In the genomic region with DNA sequence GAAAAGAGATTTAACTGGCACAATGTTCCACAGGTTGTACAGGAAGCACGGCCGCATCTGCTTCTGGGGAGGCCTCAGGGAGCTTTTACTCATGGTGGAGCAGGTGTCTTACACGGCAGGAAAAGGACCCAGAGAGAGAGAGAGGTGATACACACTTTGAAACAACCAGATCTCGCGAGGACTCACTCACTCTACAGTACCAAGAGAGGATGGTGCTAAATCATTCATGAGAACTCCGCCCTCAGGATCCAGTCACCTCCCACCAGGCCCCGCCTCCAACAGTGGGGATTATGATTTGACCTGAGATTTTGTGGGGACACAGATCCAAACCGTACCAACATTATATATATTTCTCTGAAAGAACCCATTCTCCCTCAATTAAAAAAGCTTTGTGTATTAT, we compare ENCODE assay signal across 2 cellular contexts.
TF ChIP-seq lines count a peak whose summit lies in the region.

No MANE protein-coding gene starts in this region.

TF ChIP-seq in SK-N-SH, 30 proteins besides CTCF, POLR2A, EP300 and RAD21 (continued from another document):
- TF ChIP-seq, protein P1, sequence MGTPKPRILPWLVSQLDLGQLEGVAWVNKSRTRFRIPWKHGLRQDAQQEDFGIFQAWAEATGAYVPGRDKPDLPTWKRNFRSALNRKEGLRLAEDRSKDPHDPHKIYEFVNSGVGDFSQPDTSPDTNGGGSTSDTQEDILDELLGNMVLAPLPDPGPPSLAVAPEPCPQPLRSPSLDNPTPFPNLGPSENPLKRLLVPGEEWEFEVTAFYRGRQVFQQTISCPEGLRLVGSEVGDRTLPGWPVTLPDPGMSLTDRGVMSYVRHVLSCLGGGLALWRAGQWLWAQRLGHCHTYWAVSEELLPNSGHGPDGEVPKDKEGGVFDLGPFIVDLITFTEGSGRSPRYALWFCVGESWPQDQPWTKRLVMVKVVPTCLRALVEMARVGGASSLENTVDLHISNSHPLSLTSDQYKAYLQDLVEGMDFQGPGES (IDR thresholded peaks at IDR 0.05; ENCODE audit: low read depth, low read length) = no peak
- TF ChIP-seq REST (IDR thresholded peaks at IDR 0.05; ENCODE audit: low read depth, low read length) (no peak), NRF1 (IDR thresholded peaks at IDR 0.05; ENCODE audit: low read depth, low read length) (no peak), TCF12 (IDR thresholded peaks at IDR 0.05) (no peak), NFIC (IDR thresholded peaks at IDR 0.05; ENCODE audit: borderline replicate concordance) (no peak), FOXM1 (IDR thresholded peaks at IDR 0.05; ENCODE audit: low read depth) (no peak), POLR2AphosphoS5 (IDR thresholded peaks at IDR 0.05; ENCODE audit: low read depth, low read length) (no peak), USF1 (IDR thresholded peaks at IDR 0.05; ENCODE audit: borderline replicate concordance, low read depth) (no peak), SIN3A (IDR thresholded peaks at IDR 0.05; ENCODE audit: borderline replicate concordance, low read depth, low read length) (no peak)

TF ChIP-seq in SK-N-SH treated with all-trans-retinoic acid at 6 μM for 48 hours, 23 proteins besides CTCF, POLR2A, EP300 and RAD21 (continued from another document):
- TF ChIP-seq, protein P2, sequence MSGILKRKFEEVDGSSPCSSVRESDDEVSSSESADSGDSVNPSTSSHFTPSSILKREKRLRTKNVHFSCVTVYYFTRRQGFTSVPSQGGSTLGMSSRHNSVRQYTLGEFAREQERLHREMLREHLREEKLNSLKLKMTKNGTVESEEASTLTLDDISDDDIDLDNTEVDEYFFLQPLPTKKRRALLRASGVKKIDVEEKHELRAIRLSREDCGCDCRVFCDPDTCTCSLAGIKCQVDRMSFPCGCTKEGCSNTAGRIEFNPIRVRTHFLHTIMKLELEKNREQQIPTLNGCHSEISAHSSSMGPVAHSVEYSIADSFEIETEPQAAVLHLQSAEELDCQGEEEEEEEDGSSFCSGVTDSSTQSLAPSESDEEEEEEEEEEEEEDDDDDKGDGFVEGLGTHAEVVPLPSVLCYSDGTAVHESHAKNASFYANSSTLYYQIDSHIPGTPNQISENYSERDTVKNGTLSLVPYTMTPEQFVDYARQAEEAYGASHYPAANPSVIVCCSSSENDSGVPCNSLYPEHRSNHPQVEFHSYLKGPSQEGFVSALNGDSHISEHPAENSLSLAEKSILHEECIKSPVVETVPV (CRISPR knock-in tag; IDR thresholded peaks at IDR 0.05) = no peak
